In genomic region chr2:77566131-77566530, GRCh38 we compare ENCODE assay signal across 30 cellular contexts. TPM values are rescaled to one million over a fixed set of nuclear protein-coding genes. Genes with fewer than 3 reads are reported as not detected.
"Had no signal": no experiment of that assay in that cellular context is flagged by ENCODE, and none has a peak within 500 bp of the region (broad histone marks: within the 10 kb centered on the region; RNA-seq: fewer than 3 reads in every experiment).

No MANE protein-coding gene starts in this region.

- H3K27me3 Mint-ChIP-seq: activated CD4-positive, alpha-beta memory T cell treated with anti-CD3 and anti-CD28 coated beads for 36 hours; activated CD4-positive, alpha-beta T cell treated with anti-CD3 and anti-CD28 coated beads, Interleukin-2, amount 10 ng/mL, durations not matched to agents 24 days and 14 days; activated naive CD4-positive, alpha-beta T cell treated with anti-CD3 and anti-CD28 coated beads, Interleukin-2, amount 10 ng/mL, durations not matched to agents 7 days and 5 days; activated naive CD8-positive, alpha-beta T cell treated with anti-CD3 and anti-CD28 coated beads, Interleukin-2, amount 10 ng/mL, durations not matched to agents 7 days and 5 days; naive thymus-derived CD8-positive, alpha-beta T cell had no signal

- H3K9ac ChIP-seq: parathyroid adenoma had no signal

- H2AFZ ChIP-seq: parathyroid adenoma had no signal

- DNase-seq: activated CD4-positive, alpha-beta memory T cell treated with anti-CD3 and anti-CD28 coated beads for 36 hours; activated CD4-positive, alpha-beta T cell treated with anti-CD3 and anti-CD28 coated beads, Interleukin-2, amount 10 ng/mL, durations not matched to agents 24 days and 14 days; activated CD4-positive, CD25-positive, alpha-beta regulatory T cell treated with anti-CD3 and anti-CD28 coated beads, Interleukin-2, amount 50 U/mL, for 72 hours; activated CD8-positive, alpha-beta memory T cell treated with anti-CD3 and anti-CD28 coated beads, Interleukin-2, amount 50 U/mL, for 4 hours; activated gamma-delta T cell; activated naive CD4-positive, alpha-beta T cell treated with anti-CD3 and anti-CD28 coated beads, Interleukin-2, amount 10 ng/mL, durations not matched to agents 7 days and 5 days; activated naive CD8-positive, alpha-beta T cell treated with anti-CD3 and anti-CD28 coated beads, Interleukin-2, amount 10 ng/mL, durations not matched to agents 7 days and 5 days; activated T-cell treated with anti-CD3 and anti-CD28 coated beads, Interleukin-2, amount 50 U/mL, for 1 hour; amniotic stem cell; dermis blood vessel endothelial cell; effector CD4-positive, alpha-beta T cell; foreskin keratinocyte; heart right ventricle; naive thymus-derived CD8-positive, alpha-beta T cell; nucleus accumbens; psoas muscle; stimulated activated CD4-positive, alpha-beta T cell treated with anti-CD3 and anti-CD28 coated beads, Interleukin-1b, Interleukin-23, amount 100 ng/mL, for 48 hours; stimulated activated naive CD4-positive, alpha-beta T cell; T-helper 2 cell; tibial artery had no signal

- H3K27ac ChIP-seq: esophagus muscularis mucosa, foreskin keratinocyte, heart right ventricle, parathyroid adenoma, psoas muscle, right atrium auricular region, suprapubic skin, tibial artery had no signal

- H3K9me3 ChIP-seq: esophagus muscularis mucosa, psoas muscle, right atrium auricular region, suprapubic skin, tibial artery had no signal

- H3K4me2 ChIP-seq: smooth muscle cell had no signal

- H3K4me1 Mint-ChIP-seq: activated CD4-positive, alpha-beta T cell treated with anti-CD3 and anti-CD28 coated beads, Interleukin-2, amount 10 ng/mL, durations not matched to agents 24 days and 14 days; activated naive CD4-positive, alpha-beta T cell treated with anti-CD3 and anti-CD28 coated beads, Interleukin-2, amount 10 ng/mL, durations not matched to agents 7 days and 5 days; activated naive CD8-positive, alpha-beta T cell treated with anti-CD3 and anti-CD28 coated beads, Interleukin-2, amount 10 ng/mL, durations not matched to agents 7 days and 5 days; naive thymus-derived CD8-positive, alpha-beta T cell had no signal

- H3K9me3 Mint-ChIP-seq: activated CD4-positive, alpha-beta T cell treated with anti-CD3 and anti-CD28 coated beads, Interleukin-2, amount 10 ng/mL, durations not matched to agents 24 days and 14 days had no signal

- FAIRE-seq: bronchial epithelial cell, colon, islet of Langerhans had no signal

- H3K79me2 ChIP-seq: parathyroid adenoma had no signal

- H3K36me3 Mint-ChIP-seq: activated CD4-positive, alpha-beta memory T cell treated with anti-CD3 and anti-CD28 coated beads for 36 hours; activated naive CD4-positive, alpha-beta T cell treated with anti-CD3 and anti-CD28 coated beads, Interleukin-2, amount 10 ng/mL, durations not matched to agents 7 days and 5 days; activated naive CD8-positive, alpha-beta T cell treated with anti-CD3 and anti-CD28 coated beads, Interleukin-2, amount 10 ng/mL, durations not matched to agents 7 days and 5 days; naive thymus-derived CD8-positive, alpha-beta T cell had no signal

- ATAC-seq: foreskin keratinocyte; heart right ventricle; naive thymus-derived CD8-positive, alpha-beta T cell; psoas muscle had no signal

- H3K4me3 Mint-ChIP-seq: activated CD4-positive, alpha-beta memory T cell treated with anti-CD3 and anti-CD28 coated beads for 36 hours; activated CD4-positive, alpha-beta T cell treated with anti-CD3 and anti-CD28 coated beads, Interleukin-2, amount 10 ng/mL, durations not matched to agents 24 days and 14 days; activated naive CD4-positive, alpha-beta T cell treated with anti-CD3 and anti-CD28 coated beads, Interleukin-2, amount 10 ng/mL, durations not matched to agents 7 days and 5 days; activated naive CD8-positive, alpha-beta T cell treated with anti-CD3 and anti-CD28 coated beads, Interleukin-2, amount 10 ng/mL, durations not matched to agents 7 days and 5 days; naive thymus-derived CD8-positive, alpha-beta T cell; neural crest cell had no signal

- H3K4me1 ChIP-seq: esophagus muscularis mucosa, foreskin keratinocyte, heart right ventricle, parathyroid adenoma, psoas muscle, right atrium auricular region, suprapubic skin, tibial artery had no signal

- H3K27ac Mint-ChIP-seq: activated CD4-positive, alpha-beta memory T cell treated with anti-CD3 and anti-CD28 coated beads for 36 hours; activated CD4-positive, alpha-beta T cell treated with anti-CD3 and anti-CD28 coated beads, Interleukin-2, amount 10 ng/mL, durations not matched to agents 24 days and 14 days; activated naive CD4-positive, alpha-beta T cell treated with anti-CD3 and anti-CD28 coated beads, Interleukin-2, amount 10 ng/mL, durations not matched to agents 7 days and 5 days; activated naive CD8-positive, alpha-beta T cell treated with anti-CD3 and anti-CD28 coated beads, Interleukin-2, amount 10 ng/mL, durations not matched to agents 7 days and 5 days; naive thymus-derived CD8-positive, alpha-beta T cell had no signal

- H3K27me3 ChIP-seq: esophagus muscularis mucosa, foreskin keratinocyte, heart right ventricle, right atrium auricular region, suprapubic skin, tibial artery had no signal

RNA-seq across cellular contexts. Expression of gene LRRTM4, which starts 44.0 kb away (rescaled TPM):
- total RNA-seq: activated CD4-positive, alpha-beta memory T cell treated with anti-CD3 and anti-CD28 coated beads for 36 hours; activated CD4-positive, alpha-beta T cell treated with anti-CD3 and anti-CD28 coated beads, Interleukin-2, amount 10 ng/mL, durations not matched to agents 24 days and 14 days; activated CD8-positive, alpha-beta memory T cell treated with anti-CD3 and anti-CD28 coated beads for 36 hours; activated naive CD8-positive, alpha-beta T cell treated with anti-CD3 and anti-CD28 coated beads, Interleukin-2, amount 10 ng/mL, durations not matched to agents 7 days and 5 days; bronchial epithelial cell; dermis blood vessel endothelial cell; foreskin keratinocyte; naive thymus-derived CD8-positive, alpha-beta T cell; suprapubic skin had no signal
